ENCODE assay signal across 8 cellular contexts in the genomic region with DNA sequence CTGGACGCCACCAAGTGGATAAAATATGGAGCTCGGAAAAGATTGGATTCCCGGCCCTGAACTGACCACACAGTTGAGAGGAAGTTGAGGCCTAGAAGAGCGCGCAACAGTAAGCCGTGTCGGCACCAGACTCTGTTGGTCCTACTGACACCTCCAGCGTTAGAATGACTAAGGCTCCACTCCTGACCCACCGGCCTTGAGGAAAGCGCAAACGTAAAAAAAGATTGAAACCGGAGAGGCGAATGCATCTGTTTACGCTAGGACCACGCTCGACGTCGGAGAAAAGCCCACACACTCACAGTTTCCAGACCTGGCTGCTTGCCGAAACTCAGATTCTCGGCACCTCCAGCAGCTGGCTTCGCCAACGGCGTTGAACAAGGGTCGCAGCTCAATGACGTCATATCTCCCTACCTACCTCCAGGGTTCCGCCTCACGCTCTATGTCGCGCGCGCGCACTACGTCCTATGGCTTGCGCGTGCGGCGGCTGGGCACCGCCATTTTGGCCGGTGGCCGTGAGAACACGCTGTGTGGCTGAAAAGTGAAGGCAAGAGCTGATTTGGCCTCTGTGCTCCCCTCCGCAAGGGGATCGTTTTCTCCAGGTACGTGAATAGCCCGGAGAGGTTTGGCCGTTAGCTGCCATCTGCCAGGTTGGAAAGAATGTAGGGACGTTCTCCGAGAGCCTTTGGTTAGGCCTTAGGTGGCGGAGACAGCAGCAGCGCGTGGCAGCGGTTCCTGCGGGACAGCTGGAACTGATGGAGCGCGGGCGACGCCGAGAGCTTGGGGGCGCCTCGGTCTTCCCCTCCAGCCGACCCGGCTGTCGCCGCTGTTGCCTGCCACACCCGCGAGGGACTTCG. TPM values are rescaled to one million over a fixed set of nuclear protein-coding genes. Genes with fewer than 3 reads are reported as not detected.
A peak's percentile ranks its signal among the peaks of the same experiment; 100 is the strongest.
DNase-seq lines count a peak whose midpoint lies in the region; ATAC-seq lines count a peak whose summit lies in the region.

Gene ABCE1 (plus strand): TSS at position 491 of the 854 bp plus-strand sequence. CDS start 6,102 bp downstream, outside the sequence.
A gene with protein sequence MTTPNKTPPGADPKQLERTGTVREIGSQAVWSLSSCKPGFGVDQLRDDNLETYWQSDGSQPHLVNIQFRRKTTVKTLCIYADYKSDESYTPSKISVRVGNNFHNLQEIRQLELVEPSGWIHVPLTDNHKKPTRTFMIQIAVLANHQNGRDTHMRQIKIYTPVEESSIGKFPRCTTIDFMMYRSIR (minus strand): TSS at position 376 of the 854 bp plus-strand sequence. CDS start 2,097 bp downstream, outside the sequence.

- ATAC-seq in GM19372 (IDR thresholded peaks at IDR 0.05; ENCODE audit: low read depth, unreplicated experiment): peak; percentile 78
- ATAC-seq in HG03558 (IDR thresholded peaks at IDR 0.05; ENCODE audit: extremely low read depth, unreplicated experiment): peak; percentile 59
- peak; percentile 93 for ATAC-seq in left lobe of liver

- DNase-seq in C1 segment of cervical spinal cord (lab: John Stamatoyannopoulos, UW) (peak; percentile 58 to 93 (median 86)), NCI-H748 (lab: John Stamatoyannopoulos, UW; ENCODE audit: unreplicated experiment) (peak; percentile 97), dedifferentiated amniotic fluid mesenchymal stem cell (ENCODE audit: extremely low spot score) (peak; percentile 99), left lobe of liver (ENCODE audit: low spot score) (peak; percentile 96)
- DNase-seq in activated CD4-positive, alpha-beta T cell treated with anti-CD3 and anti-CD28 coated beads, Interleukin-2, amount 50 U/mL, for 1 hour: peak; percentile 96
- DNase-seq in stimulated activated CD4-positive, alpha-beta T cell treated with anti-CD3 and anti-CD28 coated beads, Interleukin-2, amount 100 ng/mL, for 4 hours (ENCODE audit: low read depth): peak; percentile 97

RNA-seq across cellular contexts. Expression of gene ABCE1, which starts in this region (rescaled TPM):
- 18.8 TPM for total RNA-seq in left lobe of liver

RNA-seq across cellular contexts. Expression of the second gene that starts in this region (rescaled TPM):
- total RNA-seq in left lobe of liver: 6.3 TPM

Comparison
In these comparisons a context has a peak if more than half of its experiments do, and no peak if none do; other contexts are left out.
1. Peak in every context shown above with its lines: DNase-seq and ATAC-seq.